ENCODE assay signal across 8 cellular contexts in genomic region chr9:131046581-131047202, GRCh38. TPM values are rescaled to one million over a fixed set of nuclear protein-coding genes. Genes with fewer than 3 reads are reported as not detected.
DNase-seq lines count a peak whose midpoint lies in the region; ATAC-seq and TF ChIP-seq lines count a peak whose summit lies in the region.

No MANE protein-coding gene starts in this region.

- ATAC-seq in GM21515 (IDR thresholded peaks at IDR 0.05; ENCODE audit: unreplicated experiment) (peak; percentile 68), right lobe of liver (peak; percentile 85 to 96 (median 91)), GM18517 (IDR thresholded peaks at IDR 0.05; ENCODE audit: unreplicated experiment) (no peak)

- no peak for TF ChIP-seq POLR2A in right lobe of liver (IDR thresholded peaks at IDR 0.05)

- H3K27ac ChIP-seq in right lobe of liver = no peak overlapping the region

- no peaks in the 10 kb centered on the region for H3K4me1 ChIP-seq in right lobe of liver

- H3K36me3 ChIP-seq in right lobe of liver = no peaks in the 10 kb centered on the region

- no peak overlapping the region for H3K4me3 ChIP-seq in choroid plexus epithelial cell (ENCODE audit: low read depth, low read length)
- no peak overlapping the region for H3K4me3 ChIP-seq in right lobe of liver

- DNase-seq in AML-193 (lab: John Stamatoyannopoulos, UW) (peak; percentile 29 to 39), NCI-H226 (peak; percentile 21), choroid plexus epithelial cell (ENCODE audit: low read depth) (peak; percentile 71), right lobe of liver (peak in 1 of 3 donors; percentile 62)
- DNase-seq in activated CD4-positive, alpha-beta T cell treated with anti-CD3 and anti-CD28 coated beads for 48 hours = peak; percentile 83
- DNase-seq in stimulated activated CD4-positive, alpha-beta T cell treated with anti-CD3 and anti-CD28 coated beads, TNF-alpha, amount 100 ng/mL, for 4 hours (ENCODE audit: low read depth in 3 of 3) = peak; percentile 48 to 62 (median 53)

- 3% methylated on average over 6 of the region's 35 CpGs for WGBS in right lobe of liver (ENCODE audit: insufficient coverage, low coverage, low lambda C conversion rate, missing lambda C conversion rate)

- intact Hi-C loops in right lobe of liver (cut with DNase I) = loop anchor here in 1 of 2 donors (10.0 kb wide), 1 partner anchor 152 kb away; the partner anchor contains the start of gene QRFP

- no peaks in the 10 kb centered on the region for H3K27me3 ChIP-seq in right lobe of liver

- TF ChIP-seq CTCF in choroid plexus epithelial cell (conservative IDR thresholded peaks at IDR 0.05; ENCODE audit: low read depth, low read length) (peak; percentile 91), right lobe of liver (IDR thresholded peaks at IDR 0.05) (peak; percentile 66 to 96 (median 94))

- no peaks in the 10 kb centered on the region for H3K9me3 ChIP-seq in right lobe of liver

RNA-seq across cellular contexts. Expression of gene LAMC3, which starts 37.7 kb away (rescaled TPM):
- total RNA-seq in right lobe of liver = 10 to 100 TPM in 1 of 6 experiments, 1 to 10 TPM in 5; 2.7 to 14.3 (median 3.7) TPM

RNA-seq across cellular contexts. Expression of gene AIF1L, which starts 49.6 kb away (rescaled TPM):
- 1 to 10 TPM in 1 of 6 experiments, under 1 TPM in 5; 0.33 to 1.4 (median 0.49) TPM for total RNA-seq in right lobe of liver
